In the genomic region with DNA sequence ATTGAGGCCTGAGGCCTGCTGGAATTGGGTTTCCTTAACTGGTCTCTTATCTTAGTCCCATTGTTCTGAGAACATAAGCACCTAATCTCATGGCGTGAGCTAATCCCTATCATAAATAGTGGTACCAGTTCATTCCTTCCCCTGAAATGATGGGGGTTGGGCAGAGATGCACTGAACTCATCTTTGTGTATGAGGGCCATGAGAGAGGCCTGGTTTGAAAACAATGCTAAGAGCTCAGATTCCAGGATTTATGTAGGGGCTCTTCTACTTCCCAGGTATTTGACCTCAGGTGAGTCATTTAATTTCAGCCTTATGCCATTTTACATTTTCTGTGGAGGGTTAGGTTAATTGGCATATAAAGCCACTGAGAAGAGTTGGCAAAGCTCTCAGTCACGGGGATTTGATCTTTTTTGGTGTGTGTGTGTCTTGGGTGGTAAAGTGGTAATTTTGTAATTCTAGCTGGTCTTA, we compare ENCODE assay signal across 14 cellular contexts. TPM values are rescaled to one million over a fixed set of nuclear protein-coding genes. Genes with fewer than 3 reads are reported as not detected.
DNase-seq lines count a peak whose midpoint lies in the region; ATAC-seq and TF ChIP-seq lines count a peak whose summit lies in the region.
"Had no signal": no experiment of that assay in that cellular context is flagged by ENCODE, and none has a peak within 500 bp of the region (broad histone marks: within the 10 kb centered on the region; RNA-seq: fewer than 3 reads in every experiment).

No MANE protein-coding gene starts in this region.

- H4K20me1 ChIP-seq in SK-N-SH (ENCODE audit: insufficient read depth): no peaks in the 10 kb centered on the region

- POLR2A ChIA-PET in SK-N-SH (lab: Yijun Ruan, JAX): no interaction called here

- H3K4me1 ChIP-seq in SK-N-SH (ENCODE audit: control insufficient read depth in 1 of 2, insufficient read depth in 2 of 2, low read depth in 1 of 2, low read length in 1 of 2): peaks cover 0 to 11% of the 10 kb centered on the region in 2 experiments; a peak in 2 of 4 replicates

- DNase-seq in SK-N-SH (no peak), HFFc6 (no peak), memory B cell (ENCODE audit: low spot score in 2 of 2) (no peak), amniotic stem cell (lab: John Stamatoyannopoulos, UW) (no peak), NCI-H1092 treated with DMSO at 0.1 percent for 48 hours (lab: John Stamatoyannopoulos, UW) (no peak)
- DNase-seq in activated T-helper 2 cell treated with anti-CD3 and anti-CD28 coated beads, Interferon-gamma antibody, Interleukin-2, Interleukin-4, amounts not matched to agents 10 μg/mL and 5 μg/mL and 100 μg/mL, durations not matched to agents 14 hours and 24 hours and 36 hours (ENCODE audit: low spot score): no peak
- DNase-seq in stimulated activated CD4-positive, alpha-beta T cell treated with anti-CD3 and anti-CD28 coated beads, Interleukin-4, amount 100 ng/mL, for 24 hours: no peak
- DNase-seq: activated CD4-positive, alpha-beta T cell treated with anti-CD3 and anti-CD28 coated beads for 48 hours; effector CD4-positive, alpha-beta T cell; mammary epithelial cell; NCI-H1436; occipital lobe; stimulated activated naive CD4-positive, alpha-beta T cell treated with Interleukin-2 at 50 U/mL for 16 hours had no signal

- no peak overlapping the region for H3K9ac ChIP-seq in SK-N-SH

- 26% methylated on average over 2 of the region's 2 CpGs for WGBS in SK-N-SH (ENCODE audit: low lambda C conversion rate)

- H3K9me3 ChIP-seq in SK-N-SH: no peaks in the 10 kb centered on the region

- H3K36me3 ChIP-seq in SK-N-SH (replicated peaks in 1 of 2; ENCODE audit: control insufficient read depth in 1 of 2, insufficient read depth in 2 of 2, low read length in 1 of 2): peaks cover 15 to 30% of the 10 kb centered on the region in 2 experiments

- no peak overlapping the region for H2AFZ ChIP-seq in SK-N-SH (ENCODE audit: low read depth)

- H3K27ac Mint-ChIP-seq in HFFc6 (peak overlapping the region; percentile 58), memory B cell (peak overlapping the region; percentile 57)
- peak overlapping the region; percentile 43 for H3K27ac Mint-ChIP-seq in activated T-helper 2 cell treated with anti-CD3 and anti-CD28 coated beads, Interferon-gamma antibody, Interleukin-2, Interleukin-4, amounts not matched to agents 10 μg/mL and 5 μg/mL and 100 μg/mL, durations not matched to agents 14 hours and 24 hours and 36 hours

- TF ChIP-seq RAD21 in SK-N-SH (IDR thresholded peaks at IDR 0.05; ENCODE audit: low read length): no peak

- ATAC-seq in SK-N-SH treated with all-trans-retinoic acid at 6 μM for 48 hours (no peak), memory B cell (ENCODE audit: low read depth) (no peak)

- TF ChIP-seq CTCF in SK-N-SH (IDR thresholded peaks at IDR 0.05) (no peak), HFFc6 (IDR thresholded peaks at IDR 0.05) (no peak)

- H3K4me3 Mint-ChIP-seq in HFFc6 (no peak overlapping the region; the same call in 1 of the 2 replicates), memory B cell (no peak overlapping the region)
- H3K4me3 Mint-ChIP-seq in activated T-helper 2 cell treated with anti-CD3 and anti-CD28 coated beads, Interferon-gamma antibody, Interleukin-2, Interleukin-4, amounts not matched to agents 10 μg/mL and 5 μg/mL and 100 μg/mL, durations not matched to agents 14 hours and 24 hours and 36 hours (ENCODE audit: low read depth): no peak overlapping the region

- H3K9me3 Mint-ChIP-seq in HFFc6 (no peaks in the 10 kb centered on the region), memory B cell (no peaks in the 10 kb centered on the region)
- no peaks in the 10 kb centered on the region for H3K9me3 Mint-ChIP-seq in activated T-helper 2 cell treated with anti-CD3 and anti-CD28 coated beads, Interferon-gamma antibody, Interleukin-2, Interleukin-4, amounts not matched to agents 10 μg/mL and 5 μg/mL and 100 μg/mL, durations not matched to agents 14 hours and 24 hours and 36 hours

- H3K27ac ChIP-seq in SK-N-SH (ENCODE audit: low read depth in 2 of 2, low read length in 1 of 2): no peak overlapping the region

- peaks cover 24% of the 10 kb centered on the region for H3K79me2 ChIP-seq in SK-N-SH (ENCODE audit: insufficient read depth)

- peaks cover 28% of the 10 kb centered on the region for H3F3A ChIP-seq in SK-N-SH (replicated peaks; ENCODE audit: insufficient read depth)

- H3K27me3 ChIP-seq in SK-N-SH (ENCODE audit: insufficient read depth): no peaks in the 10 kb centered on the region

- H3K9me2 ChIP-seq in SK-N-SH: no peaks in the 10 kb centered on the region

- H3K4me3 ChIP-seq in SK-N-SH (ENCODE audit: low read depth in 2 of 2, low read length in 1 of 2): no peak overlapping the region

- no peak for TF ChIP-seq EP300 in SK-N-SH (IDR thresholded peaks at IDR 0.05; ENCODE audit: borderline replicate concordance in 1 of 2, low read depth in 1 of 2, low read length in 1 of 2)

- H3K4me1 Mint-ChIP-seq in HFFc6 (ENCODE audit: low read depth) (peaks cover 33% of the 10 kb centered on the region), memory B cell (peaks cover 14% of the 10 kb centered on the region)
- H3K4me1 Mint-ChIP-seq in activated T-helper 2 cell treated with anti-CD3 and anti-CD28 coated beads, Interferon-gamma antibody, Interleukin-2, Interleukin-4, amounts not matched to agents 10 μg/mL and 5 μg/mL and 100 μg/mL, durations not matched to agents 14 hours and 24 hours and 36 hours (ENCODE audit: low read depth): peaks cover 16% of the 10 kb centered on the region

- H3K36me3 Mint-ChIP-seq in HFFc6 (ENCODE audit: low read depth) (peaks cover 41% of the 10 kb centered on the region), memory B cell (peaks cover 19% of the 10 kb centered on the region)
- peaks cover 52% of the 10 kb centered on the region for H3K36me3 Mint-ChIP-seq in activated T-helper 2 cell treated with anti-CD3 and anti-CD28 coated beads, Interferon-gamma antibody, Interleukin-2, Interleukin-4, amounts not matched to agents 10 μg/mL and 5 μg/mL and 100 μg/mL, durations not matched to agents 14 hours and 24 hours and 36 hours (ENCODE audit: low read depth)

- H3K27me3 Mint-ChIP-seq in HFFc6 (ENCODE audit: insufficient read depth) (peaks cover 5% of the 10 kb centered on the region), memory B cell (no peaks in the 10 kb centered on the region)
- H3K27me3 Mint-ChIP-seq in activated T-helper 2 cell treated with anti-CD3 and anti-CD28 coated beads, Interferon-gamma antibody, Interleukin-2, Interleukin-4, amounts not matched to agents 10 μg/mL and 5 μg/mL and 100 μg/mL, durations not matched to agents 14 hours and 24 hours and 36 hours (ENCODE audit: low read depth): no peaks in the 10 kb centered on the region

- H3K4me2 ChIP-seq in SK-N-SH: no peak overlapping the region

- CTCF ChIA-PET in SK-N-SH (lab: Yijun Ruan, JAX): no interaction called here

- intact Hi-C loops in activated T-helper 2 cell treated with anti-CD3 and anti-CD28 coated beads, Interferon-gamma antibody, Interleukin-2, Interleukin-4, amounts not matched to agents 10 μg/mL and 5 μg/mL and 100 μg/mL, durations not matched to agents 14 hours and 24 hours and 36 hours (cut with micrococcal nuclease): no loop called here

TF ChIP-seq in SK-N-SH, 30 proteins besides CTCF, POLR2A, EP300 and RAD21 (continues in another document):
- TF ChIP-seq, protein P1, sequence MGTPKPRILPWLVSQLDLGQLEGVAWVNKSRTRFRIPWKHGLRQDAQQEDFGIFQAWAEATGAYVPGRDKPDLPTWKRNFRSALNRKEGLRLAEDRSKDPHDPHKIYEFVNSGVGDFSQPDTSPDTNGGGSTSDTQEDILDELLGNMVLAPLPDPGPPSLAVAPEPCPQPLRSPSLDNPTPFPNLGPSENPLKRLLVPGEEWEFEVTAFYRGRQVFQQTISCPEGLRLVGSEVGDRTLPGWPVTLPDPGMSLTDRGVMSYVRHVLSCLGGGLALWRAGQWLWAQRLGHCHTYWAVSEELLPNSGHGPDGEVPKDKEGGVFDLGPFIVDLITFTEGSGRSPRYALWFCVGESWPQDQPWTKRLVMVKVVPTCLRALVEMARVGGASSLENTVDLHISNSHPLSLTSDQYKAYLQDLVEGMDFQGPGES (IDR thresholded peaks at IDR 0.05; ENCODE audit: low read depth, low read length): no peak
- TF ChIP-seq NFIC (IDR thresholded peaks at IDR 0.05; ENCODE audit: borderline replicate concordance) (no peak), FOXJ3 (CRISPR knock-in tag; IDR thresholded peaks at IDR 0.05) (no peak), TCF12 (IDR thresholded peaks at IDR 0.05) (no peak)

RNA-seq across cellular contexts. Expression of a gene that starts 4.4 kb away (rescaled TPM):
- 183 and 222 TPM in 2 replicates for polyA plus RNA-seq in SK-N-SH (2012; rRNA removed)
- 199 and 242 TPM in 2 replicates for polyA plus RNA-seq in SK-N-SH (2012; cell fraction: cytosol; rRNA removed)
- polyA plus RNA-seq in SK-N-SH (2012; cell fraction: nucleus; rRNA removed): 192 and 277 TPM in 2 replicates
- 100 to 1,000 TPM; 151 to 471 (median 406) TPM for total RNA-seq in HFFc6 (2021; fragmentation: NEBNext Ultra II Directional; extraction: Animal tissue kit (Norgen Biotek cat#: 25700))
- 345 and 346 TPM in 2 replicates for total RNA-seq in activated T-helper 2 cell treated with anti-CD3 and anti-CD28 coated beads, Interferon-gamma antibody, Interleukin-2, Interleukin-4, amounts not matched to agents 10 μg/mL and 5 μg/mL and 100 μg/mL, durations not matched to agents 14 hours and 24 hours and 36 hours

RNA-seq across cellular contexts. Expression of a gene that starts 18.6 kb away (rescaled TPM):
- 58.0 and 101 TPM in 2 replicates for polyA plus RNA-seq in SK-N-SH (2012; rRNA removed)
- 30.9 and 62.0 TPM in 2 replicates for polyA plus RNA-seq in SK-N-SH (2012; cell fraction: cytosol; rRNA removed)
- 223 and 292 TPM in 2 replicates for polyA plus RNA-seq in SK-N-SH (2012; cell fraction: nucleus; rRNA removed)
- 10 to 100 TPM; 64.3 to 87.2 (median 71.8) TPM for total RNA-seq in HFFc6 (2021; fragmentation: NEBNext Ultra II Directional; extraction: Animal tissue kit (Norgen Biotek cat#: 25700))
- total RNA-seq in activated T-helper 2 cell treated with anti-CD3 and anti-CD28 coated beads, Interferon-gamma antibody, Interleukin-2, Interleukin-4, amounts not matched to agents 10 μg/mL and 5 μg/mL and 100 μg/mL, durations not matched to agents 14 hours and 24 hours and 36 hours: 43.4 and 44.7 TPM in 2 replicates

RNA-seq across cellular contexts. Expression of a gene that starts 39.2 kb away (rescaled TPM):
- 11.8 and 18.4 TPM in 2 replicates for polyA plus RNA-seq in SK-N-SH (2012; rRNA removed)
- polyA plus RNA-seq in SK-N-SH (2012; cell fraction: cytosol; rRNA removed): 8.1 and 12.3 TPM in 2 replicates
- polyA plus RNA-seq in SK-N-SH (2012; cell fraction: nucleus; rRNA removed): 17.5 and 23.2 TPM in 2 replicates
- 10 to 100 TPM; 13.0 to 15.3 (median 13.8) TPM for total RNA-seq in HFFc6 (2021; fragmentation: NEBNext Ultra II Directional; extraction: Animal tissue kit (Norgen Biotek cat#: 25700))
- total RNA-seq in activated T-helper 2 cell treated with anti-CD3 and anti-CD28 coated beads, Interferon-gamma antibody, Interleukin-2, Interleukin-4, amounts not matched to agents 10 μg/mL and 5 μg/mL and 100 μg/mL, durations not matched to agents 14 hours and 24 hours and 36 hours: 16.0 and 18.3 TPM in 2 replicates

RNA-seq across cellular contexts. Expression of a gene that starts 57.1 kb away (rescaled TPM):
- 28.9 and 30.2 TPM in 2 replicates for polyA plus RNA-seq in SK-N-SH (2012; rRNA removed)
- polyA plus RNA-seq in SK-N-SH (2012; cell fraction: cytosol; rRNA removed): 13.0 and 21.4 TPM in 2 replicates
- 30.5 and 35.9 TPM in 2 replicates for polyA plus RNA-seq in SK-N-SH (2012; cell fraction: nucleus; rRNA removed)
- total RNA-seq in HFFc6 (2021; fragmentation: NEBNext Ultra II Directional; extraction: Animal tissue kit (Norgen Biotek cat#: 25700)): 10 to 100 TPM; 26.0 to 42.2 (median 39.1) TPM
- 209 and 212 TPM in 2 replicates for total RNA-seq in activated T-helper 2 cell treated with anti-CD3 and anti-CD28 coated beads, Interferon-gamma antibody, Interleukin-2, Interleukin-4, amounts not matched to agents 10 μg/mL and 5 μg/mL and 100 μg/mL, durations not matched to agents 14 hours and 24 hours and 36 hours
